In genomic region chr7:112452102-112452888, GRCh38 we compare ENCODE assay signal across 8 cellular contexts. TPM values are rescaled to one million over a fixed set of nuclear protein-coding genes. Genes with fewer than 3 reads are reported as not detected.
DNase-seq lines count a peak whose midpoint lies in the region; ATAC-seq and FAIRE-seq lines count a peak whose summit lies in the region.

No MANE protein-coding gene starts in this region.

- H2AK5ac ChIP-seq in neuronal stem cell (ENCODE audit: low read depth, low read length), result no peak overlapping the region

- no peak overlapping the region for H2BK15ac ChIP-seq in neuronal stem cell (ENCODE audit: low read length)

- no CpG with 5 or more reads among the region's 7 CpGs for WGBS in neuronal stem cell (ENCODE audit: extremely low coverage in 2 of 2, insufficient read length in 2 of 2, insufficient replicate concordance in 1 of 2), 2 donors

- peak overlapping the region in 1 of 3 donors; percentile 97 for H3K27ac Mint-ChIP-seq in IgD-negative memory B cell
- H3K27ac Mint-ChIP-seq in activated CD4-positive, alpha-beta memory T cell treated with anti-CD3 and anti-CD28 coated beads, Interleukin-2, amount 10 ng/mL, durations not matched to agents 7 days and 5 days, result peak overlapping the region; percentile 53

- peak overlapping the region; percentile 74 to 75 for H3K4me3 ChIP-seq in neuronal stem cell (ENCODE audit: low read length in 2 of 2)

- no peak overlapping the region for H2BK12ac ChIP-seq in neuronal stem cell (ENCODE audit: low read length)

- no peak for ATAC-seq in HG03469 (IDR thresholded peaks at IDR 0.05; ENCODE audit: unreplicated experiment)

- no peaks in the 10 kb centered on the region for H3K9me3 ChIP-seq in neuronal stem cell (replicated peaks in 1 of 2; ENCODE audit: control insufficient read depth in 2 of 2, insufficient read depth in 1 of 2, low read depth in 1 of 2, low read length in 2 of 2)

- H3K4me3 Mint-ChIP-seq in IgD-negative memory B cell, result peak overlapping the region; percentile 88 to 100 (median 94)
- H3K4me3 Mint-ChIP-seq in activated CD4-positive, alpha-beta memory T cell treated with anti-CD3 and anti-CD28 coated beads, Interleukin-2, amount 10 ng/mL, durations not matched to agents 7 days and 5 days, result peak overlapping the region; percentile 94

- no peak overlapping the region for H3K23ac ChIP-seq in neuronal stem cell (ENCODE audit: low read depth, low read length, poor library complexity)

- H4K91ac ChIP-seq in neuronal stem cell (ENCODE audit: low read depth, low read length, poor library complexity), result no peak overlapping the region

- no peak overlapping the region for H4K8ac ChIP-seq in neuronal stem cell (ENCODE audit: low read depth, low read length)

- no peak overlapping the region for H3K14ac ChIP-seq in neuronal stem cell (ENCODE audit: low read length)

- H3K4ac ChIP-seq in neuronal stem cell (ENCODE audit: low read length), result no peak overlapping the region

- H3K36me3 ChIP-seq in neuronal stem cell (replicated peaks in 1 of 2; ENCODE audit: control insufficient read depth in 2 of 2, insufficient read depth in 2 of 2, low read length in 2 of 2), result peaks cover 2 to 41% of the 10 kb centered on the region in 2 donors

- H3K18ac ChIP-seq in neuronal stem cell (ENCODE audit: low read length), result peak overlapping the region; percentile 1

- peak; percentile 30 for DNase-seq in DMS114 treated with DMSO at 0.1 percent for 48 hours (lab: John Stamatoyannopoulos, UW; ENCODE audit: unreplicated experiment)
- no peak for DNase-seq in activated CD4-positive, alpha-beta memory T cell treated with anti-CD3 and anti-CD28 coated beads, Interleukin-2, amount 10 ng/mL, durations not matched to agents 7 days and 5 days
- peak; percentile 47 for DNase-seq in globus pallidus (ENCODE audit: low spot score)
- peak; percentile 33 for DNase-seq in neuronal stem cell (ENCODE audit: low spot score)
- no peak for DNase-seq in germinal center (ENCODE audit: low spot score)
- no peak for DNase-seq in frontal cortex (ENCODE audit: low spot score in 2 of 2)

- CTCF ChIA-PET in activated CD4-positive, alpha-beta memory T cell treated with anti-CD3 and anti-CD28 coated beads, Interleukin-2, amount 10 ng/mL, durations not matched to agents 7 days and 5 days (lab: Charles Lee), result interaction anchor here (0.5 to 1.5 kb wide), 8 partner anchors 9 to 970 kb away, joined by 3 to 4 read pairs (median 3); no protein-coding TSS in a partner anchor

- no peaks in the 10 kb centered on the region for H3K27me3 ChIP-seq in neuronal stem cell (ENCODE audit: control insufficient read depth in 3 of 3, insufficient read depth in 3 of 3, low read depth in 1 of 3, low read length in 3 of 3)

- peaks cover 0 to 5% of the 10 kb centered on the region in 2 donors for H3K4me1 ChIP-seq in neuronal stem cell (ENCODE audit: control insufficient read depth in 2 of 2, insufficient read depth in 1 of 2, low read depth in 1 of 2, low read length in 2 of 2)

- no peak overlapping the region for H3K9ac ChIP-seq in neuronal stem cell (ENCODE audit: low read depth, low read length, poor library complexity)

- H3K4me2 ChIP-seq in neuronal stem cell (ENCODE audit: insufficient read depth, low read length, poor library complexity, severe bottlenecking), result peak overlapping the region; percentile 50

- H3K9me3 Mint-ChIP-seq in IgD-negative memory B cell, result no peaks in the 10 kb centered on the region
- H3K9me3 Mint-ChIP-seq in activated CD4-positive, alpha-beta memory T cell treated with anti-CD3 and anti-CD28 coated beads, Interleukin-2, amount 10 ng/mL, durations not matched to agents 7 days and 5 days, result no peaks in the 10 kb centered on the region

- H3K36me3 Mint-ChIP-seq in IgD-negative memory B cell, result no peaks in the 10 kb centered on the region
- peaks cover 14% of the 10 kb centered on the region for H3K36me3 Mint-ChIP-seq in activated CD4-positive, alpha-beta memory T cell treated with anti-CD3 and anti-CD28 coated beads, Interleukin-2, amount 10 ng/mL, durations not matched to agents 7 days and 5 days (ENCODE audit: low read depth)

- no peak overlapping the region for H2BK5ac ChIP-seq in neuronal stem cell (ENCODE audit: low read length)

- peaks cover 20 to 30% (median 24%) of the 10 kb centered on the region in 3 donors for H3K4me1 Mint-ChIP-seq in IgD-negative memory B cell
- peaks cover 42% of the 10 kb centered on the region for H3K4me1 Mint-ChIP-seq in activated CD4-positive, alpha-beta memory T cell treated with anti-CD3 and anti-CD28 coated beads, Interleukin-2, amount 10 ng/mL, durations not matched to agents 7 days and 5 days

- no peaks in the 10 kb centered on the region for H3K27me3 Mint-ChIP-seq in IgD-negative memory B cell
- no peaks in the 10 kb centered on the region for H3K27me3 Mint-ChIP-seq in activated CD4-positive, alpha-beta memory T cell treated with anti-CD3 and anti-CD28 coated beads, Interleukin-2, amount 10 ng/mL, durations not matched to agents 7 days and 5 days

- no peak overlapping the region for H2BK120ac ChIP-seq in neuronal stem cell (ENCODE audit: low read depth, low read length)

- no peak for FAIRE-seq in frontal cortex (lab: Jason Lieb, UNC)

- POLR2A ChIA-PET in activated CD4-positive, alpha-beta memory T cell treated with anti-CD3 and anti-CD28 coated beads, Interleukin-2, amount 10 ng/mL, durations not matched to agents 7 days and 5 days (lab: Charles Lee), result interaction anchor here (1.1 to 4.5 kb wide), 5 partner anchors 10 to 246 kb away, joined by 3 to 33 read pairs (median 6); partner anchors contain the start of genes DOCK4 and ZNF277

- peaks cover 6% of the 10 kb centered on the region for H3K79me1 ChIP-seq in neuronal stem cell (ENCODE audit: low read depth, low read length)

- H3K27ac ChIP-seq in neuronal stem cell (replicated peaks; ENCODE audit: low read length), result peak overlapping the region; percentile 21

- no peak overlapping the region for H2AFZ ChIP-seq in neuronal stem cell (ENCODE audit: low read length)

RNA-seq across cellular contexts. Expression of gene IFRD1, which starts 2.0 kb away (rescaled TPM):
- 38.4 TPM for polyA plus RNA-seq in IgD-negative memory B cell
- total RNA-seq in activated CD4-positive, alpha-beta memory T cell treated with anti-CD3 and anti-CD28 coated beads, Interleukin-2, amount 10 ng/mL, durations not matched to agents 7 days and 5 days, result 10 to 100 TPM; 33.4 to 36.1 TPM
- polyA plus RNA-seq in neuronal stem cell (2013, experiment 1 of 2), result 38.9 TPM
- 38.4 TPM for polyA plus RNA-seq in neuronal stem cell (2013, experiment 2 of 2)
- 85.6 TPM for total RNA-seq in frontal cortex

RNA-seq across cellular contexts. Expression of gene LSMEM1, which starts 28.5 kb away (rescaled TPM):
- 0.33 TPM for polyA plus RNA-seq in IgD-negative memory B cell
- total RNA-seq in activated CD4-positive, alpha-beta memory T cell treated with anti-CD3 and anti-CD28 coated beads, Interleukin-2, amount 10 ng/mL, durations not matched to agents 7 days and 5 days, result 1 to 10 TPM; 1.0 to 1.2 TPM
- polyA plus RNA-seq in neuronal stem cell (2013, experiment 1 of 2), result 0.67 TPM
- polyA plus RNA-seq in neuronal stem cell (2013, experiment 2 of 2), result 0.53 TPM
- total RNA-seq in frontal cortex, result 2.4 TPM

Comparison
In these comparisons a context has a peak if more than half of its experiments do, and no peak if none do; other contexts are left out.
1. DNase-seq: peak in DMS114 treated with DMSO at 0.1 percent for 48 hours (single experiment), globus pallidus (single experiment) and neuronal stem cell (single experiment); none in activated CD4-positive, alpha-beta memory T cell treated with anti-CD3 and anti-CD28 coated beads, Interleukin-2, amount 10 ng/mL, durations not matched to agents 7 days and 5 days (single experiment), germinal center (single experiment) and frontal cortex (0 of 2).